ENCODE assay signal across 10 cellular contexts in the genomic region with DNA sequence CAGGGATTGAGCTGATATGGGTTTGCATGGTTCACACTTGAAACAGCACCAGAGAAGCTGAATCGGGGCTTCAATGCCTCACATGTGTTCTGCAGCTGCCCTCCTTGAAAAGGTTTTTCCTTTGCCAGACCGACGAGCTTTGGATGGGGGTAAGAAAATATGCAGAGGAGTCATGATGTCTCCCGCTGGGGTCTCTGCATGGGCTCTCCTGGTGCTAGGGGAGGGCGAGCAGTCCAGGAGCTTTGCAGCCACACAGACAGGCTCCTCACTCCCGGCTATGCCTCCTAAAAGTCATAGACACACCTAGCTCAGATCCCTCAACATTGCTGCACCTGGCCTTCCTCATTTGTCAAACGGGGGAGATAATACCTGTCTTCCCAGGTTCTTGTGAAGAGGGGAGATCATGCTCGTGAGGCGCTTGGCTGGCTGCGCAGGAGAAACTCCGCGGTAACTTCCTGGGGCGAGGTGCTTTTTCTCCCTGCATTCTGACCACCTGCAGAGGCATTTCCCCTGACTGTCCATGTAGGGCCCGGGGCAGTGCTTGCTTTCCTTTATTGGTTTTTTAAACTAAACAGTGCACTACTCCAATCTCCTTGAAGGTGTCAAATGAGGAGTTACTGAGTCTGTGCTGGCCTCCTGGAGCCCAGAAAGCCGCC.
A peak's percentile ranks its signal among the peaks of the same experiment; 100 is the strongest.
DNase-seq lines count a peak whose midpoint lies in the region; ATAC-seq, FAIRE-seq and TF ChIP-seq lines count a peak whose summit lies in the region.
"Had no signal": no experiment of that assay in that cellular context is flagged by ENCODE, and none has a peak within 500 bp of the region (broad histone marks: within the 10 kb centered on the region; RNA-seq: fewer than 3 reads in every experiment).

No MANE protein-coding gene starts in this region.

- peak overlapping the region; percentile 36 for H3K4me3 Mint-ChIP-seq in endodermal cell
- no peak overlapping the region for H3K4me3 Mint-ChIP-seq in activated CD4-positive, alpha-beta T cell treated with anti-CD3 and anti-CD28 coated beads, Interleukin-2, amount 10 ng/mL, durations not matched to agents 24 days and 14 days
- H3K4me3 Mint-ChIP-seq: CD4-positive, alpha-beta T cell had no signal

- 30% methylated on average over 15 of the region's 15 CpGs for WGBS in A549 (ENCODE audit: missing lambda C conversion rate)
- 32 to 45% methylated on average over 12 to 15 of the region's 15 CpGs for WGBS in endodermal cell (ENCODE audit: insufficient coverage in 1 of 2, insufficient read length in 1 of 2), 2 experiments
- WGBS in adrenal gland, 4 donors, result 66 to 77% (median 72%) methylated on average over 12 to 15 of the region's 15 CpGs
- WGBS in tibial nerve, 2 donors, result 43 to 49% methylated on average over 14 to 15 of the region's 15 CpGs

- H3K4me2 ChIP-seq in A549, result peak overlapping the region; percentile 59

- DNase-seq in A549 (ENCODE audit: low read depth in 1 of 2, low spot score in 1 of 2) (no peak), endodermal cell (peak; percentile 71), adrenal gland (no peak), tibial nerve (ENCODE audit: low spot score in 2 of 2) (no peak)
- no peak for DNase-seq in activated CD4-positive, alpha-beta T cell treated with anti-CD3 and anti-CD28 coated beads, Interleukin-2, amount 10 ng/mL, durations not matched to agents 24 days and 14 days

- POLR2A ChIA-PET in A549 (lab: Yijun Ruan, JAX), result interaction anchor here (0.8 to 1.3 kb wide), 3 partner anchors 52 to 113 kb away, joined by 3 to 4 read pairs (median 3); no protein-coding TSS in a partner anchor

- H3K36me3 ChIP-seq in endodermal cell (ENCODE audit: control insufficient read depth, insufficient read depth, low read length) (peaks cover 75% of the 10 kb centered on the region), adrenal gland (replicated peaks in 1 of 2) (no peaks in the 10 kb centered on the region), tibial nerve (no peaks in the 10 kb centered on the region)

- H3K4me3 ChIP-seq in A549 (no peak overlapping the region), endodermal cell (ENCODE audit: low read length) (no peak overlapping the region), adrenal gland (no peak overlapping the region), tibial nerve (no peak overlapping the region)

- peaks cover 72% of the 10 kb centered on the region for H3K4me1 Mint-ChIP-seq in endodermal cell
- H3K4me1 Mint-ChIP-seq in activated CD4-positive, alpha-beta T cell treated with anti-CD3 and anti-CD28 coated beads, Interleukin-2, amount 10 ng/mL, durations not matched to agents 24 days and 14 days, result peaks cover 2% of the 10 kb centered on the region

- FAIRE-seq in A549 (lab: Jason Lieb, UNC), result no peak
- FAIRE-seq: islet of Langerhans had no signal

- TF ChIP-seq CTCF in A549 (IDR thresholded peaks at IDR 0.05) (no peak), endodermal cell (conservative IDR thresholded peaks at IDR 0.05) (no peak), adrenal gland (IDR thresholded peaks at IDR 0.05) (no peak), tibial nerve (IDR thresholded peaks at IDR 0.05) (no peak)

- TF ChIP-seq EP300 in A549 (IDR thresholded peaks at IDR 0.05) (no peak), tibial nerve (IDR thresholded peaks at IDR 0.05) (no peak)

- H3K27ac ChIP-seq in A549 (peak overlapping the region; percentile 4 to 33; a peak in 3 of 6 replicates), endodermal cell (ENCODE audit: low read depth, low read length) (no peak overlapping the region), adrenal gland (no peak overlapping the region), tibial nerve (no peak overlapping the region)

- H3K27me3 ChIP-seq in endodermal cell (ENCODE audit: control insufficient read depth, insufficient read depth, low read length, poor library complexity, severe bottlenecking) (no peaks in the 10 kb centered on the region), adrenal gland (no peaks in the 10 kb centered on the region), tibial nerve (no peaks in the 10 kb centered on the region)

- peaks cover 15% of the 10 kb centered on the region for H3K36me3 Mint-ChIP-seq in endodermal cell (ENCODE audit: low read depth)
- no peaks in the 10 kb centered on the region for H3K36me3 Mint-ChIP-seq in activated CD4-positive, alpha-beta T cell treated with anti-CD3 and anti-CD28 coated beads, Interleukin-2, amount 10 ng/mL, durations not matched to agents 24 days and 14 days (ENCODE audit: low read depth)

- TF ChIP-seq RAD21 in A549 (conservative IDR thresholded peaks at IDR 0.05 in 1 of 2, IDR thresholded peaks at IDR 0.05 in 1 of 2), result no peak

- H3K27ac Mint-ChIP-seq in endodermal cell, result peak overlapping the region; percentile 67
- H3K27ac Mint-ChIP-seq in activated CD4-positive, alpha-beta T cell treated with anti-CD3 and anti-CD28 coated beads, Interleukin-2, amount 10 ng/mL, durations not matched to agents 24 days and 14 days, result no peak overlapping the region
- H3K27ac Mint-ChIP-seq: CD4-positive, alpha-beta T cell had no signal

- H3K4me1 ChIP-seq in A549 (peaks cover 10% of the 10 kb centered on the region; the same call in 2 of the 3 replicates), endodermal cell (ENCODE audit: control insufficient read depth, insufficient read depth, low read length) (peaks cover 31% of the 10 kb centered on the region), adrenal gland (replicated peaks in 1 of 2) (no peaks in the 10 kb centered on the region), tibial nerve (peaks cover 0 to 19% (median 0%) of the 10 kb centered on the region in 4 donors)

- ATAC-seq in A549 (peak; percentile 62 to 74), GM21360 (IDR thresholded peaks at IDR 0.05; ENCODE audit: unreplicated experiment) (peak; percentile 34), HG03342 (IDR thresholded peaks at IDR 0.05; ENCODE audit: unreplicated experiment) (peak; percentile 32), HG03025 (IDR thresholded peaks at IDR 0.05; ENCODE audit: low FRiP score, unreplicated experiment) (no peak)

- intact Hi-C loops in adrenal gland (cut with DNase I), result loop anchor here (2.0 to 5.0 kb wide), 2 partner anchors 109 to 111 kb away; partner anchors contain the start of gene PLXNA2 (in 1 of the 2)
- intact Hi-C loops in activated CD4-positive, alpha-beta T cell treated with anti-CD3 and anti-CD28 coated beads, Interleukin-2, amount 10 ng/mL, durations not matched to agents 24 days and 14 days (cut with micrococcal nuclease), result loop anchor here (1.0 kb wide), 1 partner anchor 114 kb away; no protein-coding TSS in a partner anchor

- no peak for TF ChIP-seq POLR2A in A549 (IDR thresholded peaks at IDR 0.05; ENCODE audit: low read length)
- TF ChIP-seq POLR2A in adrenal gland (IDR thresholded peaks at IDR 0.05), result no peak
- TF ChIP-seq POLR2A in tibial nerve (IDR thresholded peaks at IDR 0.05), result no peak

- no peaks in the 10 kb centered on the region for H3K9me3 Mint-ChIP-seq in endodermal cell
- H3K9me3 Mint-ChIP-seq in activated CD4-positive, alpha-beta T cell treated with anti-CD3 and anti-CD28 coated beads, Interleukin-2, amount 10 ng/mL, durations not matched to agents 24 days and 14 days, result no peaks in the 10 kb centered on the region
- H3K9me3 Mint-ChIP-seq: CD4-positive, alpha-beta T cell had no signal

- CTCF ChIA-PET in A549 (lab: Yijun Ruan, JAX), result interaction anchor here (0.6 to 26.1 kb wide), 56 partner anchors 8 to 309 kb away, joined by 3 to 417 read pairs (median 4); partner anchors contain the start of gene PLXNA2

- H3K9me3 ChIP-seq in A549 (no peaks in the 10 kb centered on the region), endodermal cell (ENCODE audit: control insufficient read depth, low read length) (no peaks in the 10 kb centered on the region), adrenal gland (replicated peaks in 1 of 3) (no peaks in the 10 kb centered on the region), tibial nerve (no peaks in the 10 kb centered on the region)

- no peaks in the 10 kb centered on the region for H3K27me3 Mint-ChIP-seq in endodermal cell (ENCODE audit: insufficient read depth)
- peaks cover 24% of the 10 kb centered on the region for H3K27me3 Mint-ChIP-seq in activated CD4-positive, alpha-beta T cell treated with anti-CD3 and anti-CD28 coated beads, Interleukin-2, amount 10 ng/mL, durations not matched to agents 24 days and 14 days

- H3K9ac ChIP-seq in endodermal cell (ENCODE audit: extremely low read depth, low read length, poor library complexity, severe bottlenecking), result no peak overlapping the region

TF ChIP-seq in A549, 52 proteins besides CTCF, POLR2A, EP300 and RAD21:
- no peak for TF ChIP-seq KDM5A (IDR thresholded peaks at IDR 0.05)
- no peak for TF ChIP-seq RNF2 (IDR thresholded peaks at IDR 0.05; ENCODE audit: borderline replicate concordance, low read depth)
- TF ChIP-seq, protein P1, sequence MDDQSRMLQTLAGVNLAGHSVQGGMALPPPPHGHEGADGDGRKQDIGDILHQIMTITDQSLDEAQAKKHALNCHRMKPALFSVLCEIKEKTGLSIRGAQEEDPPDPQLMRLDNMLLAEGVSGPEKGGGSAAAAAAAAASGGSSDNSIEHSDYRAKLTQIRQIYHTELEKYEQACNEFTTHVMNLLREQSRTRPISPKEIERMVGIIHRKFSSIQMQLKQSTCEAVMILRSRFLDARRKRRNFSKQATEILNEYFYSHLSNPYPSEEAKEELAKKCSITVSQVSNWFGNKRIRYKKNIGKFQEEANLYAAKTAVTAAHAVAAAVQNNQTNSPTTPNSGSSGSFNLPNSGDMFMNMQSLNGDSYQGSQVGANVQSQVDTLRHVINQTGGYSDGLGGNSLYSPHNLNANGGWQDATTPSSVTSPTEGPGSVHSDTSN (IDR thresholded peaks at IDR 0.05), result no peak
- no peak for TF ChIP-seq NFE2L2 (conservative IDR thresholded peaks at IDR 0.05; ENCODE audit: low read length)
- TF ChIP-seq NPAS2 (CRISPR knock-in tag; IDR thresholded peaks at IDR 0.05; ENCODE audit: borderline replicate concordance), result no peak

Comparison
In these comparisons a context has a peak if more than half of its experiments do, and no peak if none do; other contexts are left out.
1. H3K27ac ChIP-seq: peak in A549 (2 of 2); none in endodermal cell (single experiment), adrenal gland (0 of 5) and tibial nerve (0 of 4).